In the genomic region with DNA sequence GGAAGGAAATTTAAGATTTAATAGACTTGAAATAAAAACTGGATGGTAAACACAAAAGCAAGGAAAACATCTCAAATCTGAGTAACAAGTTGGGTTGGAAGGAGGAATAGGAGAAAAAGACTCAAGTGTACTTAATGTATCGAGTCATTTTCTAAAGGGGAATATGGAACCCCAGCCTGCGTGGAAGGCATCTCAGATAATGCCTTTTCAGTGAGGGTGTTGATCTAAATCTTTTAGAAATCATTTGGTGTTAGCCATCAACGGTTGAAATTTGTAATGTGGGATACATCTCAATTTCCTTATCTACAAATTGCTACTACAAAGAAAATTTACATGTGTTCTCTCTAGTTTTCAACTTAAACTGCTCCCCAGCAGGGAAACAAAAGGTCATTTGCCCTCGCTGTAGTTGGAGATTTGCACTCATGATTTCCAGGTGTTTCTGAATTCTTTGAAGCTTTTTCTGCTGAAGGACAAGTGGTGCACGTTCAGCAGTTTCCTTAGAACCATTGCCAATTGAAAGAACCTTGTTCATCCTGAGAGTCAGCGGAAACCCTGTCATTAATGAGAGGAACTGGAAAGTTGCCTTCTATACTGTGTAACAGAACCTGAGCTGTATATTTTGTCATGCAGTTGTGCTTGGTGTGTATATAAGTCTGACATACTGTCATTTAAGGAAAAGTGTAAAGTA, we compare ENCODE assay signal across 11 cellular contexts. TPM values are rescaled to one million over a fixed set of nuclear protein-coding genes. Genes with fewer than 3 reads are reported as not detected.
A peak's percentile ranks its signal among the peaks of the same experiment; 100 is the strongest.
DNase-seq lines count a peak whose midpoint lies in the region; ATAC-seq, FAIRE-seq and TF ChIP-seq lines count a peak whose summit lies in the region.
"Had no signal": no experiment of that assay in that cellular context is flagged by ENCODE, and none has a peak within 500 bp of the region (broad histone marks: within the 10 kb centered on the region; RNA-seq: fewer than 3 reads in every experiment).

No MANE protein-coding gene starts in this region.

- H3K4me1 Mint-ChIP-seq in activated CD8-positive, alpha-beta T cell treated with anti-CD3 and anti-CD28 coated beads, Interleukin-2, amount 10 ng/mL, durations not matched to agents 7 days and 5 days (ENCODE audit: low read depth), result peaks cover 37% of the 10 kb centered on the region

- H3K9ac ChIP-seq in iPS-15b (ENCODE audit: low read depth, low read length), result no peak overlapping the region

- POLR2A ChIA-PET in activated CD8-positive, alpha-beta T cell treated with anti-CD3 and anti-CD28 coated beads, Interleukin-2, amount 10 ng/mL, durations not matched to agents 7 days and 5 days (lab: Charles Lee), result interaction anchor here (0.9 to 4.0 kb wide), 5 partner anchors 10 to 75 kb away, joined by 3 to 16 read pairs (median 3); no protein-coding TSS in a partner anchor

- H3K9me3 Mint-ChIP-seq in activated CD8-positive, alpha-beta T cell treated with anti-CD3 and anti-CD28 coated beads, Interleukin-2, amount 10 ng/mL, durations not matched to agents 7 days and 5 days (ENCODE audit: insufficient read depth), result no peaks in the 10 kb centered on the region

- no peak for FAIRE-seq in RCC 7860 (lab: Jason Lieb, UNC)

- H3K27ac ChIP-seq in heart left ventricle, result peak overlapping the region in 4 of 12 donors; percentile 5 to 96 (median 56)
- no peak overlapping the region for H3K27ac ChIP-seq in thoracic aorta

- peak overlapping the region; percentile 100 for H3K27ac Mint-ChIP-seq in activated CD8-positive, alpha-beta T cell treated with anti-CD3 and anti-CD28 coated beads, Interleukin-2, amount 10 ng/mL, durations not matched to agents 7 days and 5 days

- no peak for DNase-seq in heart left ventricle
- no peak for DNase-seq in Right ventricle myocardium inferior (ENCODE audit: missing footprints)
- DNase-seq in activated CD8-positive, alpha-beta T cell treated with anti-CD3 and anti-CD28 coated beads, Interleukin-2, amount 10 ng/mL, durations not matched to agents 7 days and 5 days, result no peak
- no peak for DNase-seq in thoracic aorta (ENCODE audit: low spot score)
- no peak for DNase-seq in RCC 7860 (ENCODE audit: low spot score)
- no peak for DNase-seq in mucosa of gallbladder (ENCODE audit: low spot score)
- no peak for DNase-seq in NCI-H82 (lab: John Stamatoyannopoulos, UW)
- DNase-seq: DMS79 had no signal

- peaks cover 60% of the 10 kb centered on the region for H3K36me3 Mint-ChIP-seq in activated CD8-positive, alpha-beta T cell treated with anti-CD3 and anti-CD28 coated beads, Interleukin-2, amount 10 ng/mL, durations not matched to agents 7 days and 5 days (ENCODE audit: low read depth)

- H3K27me3 ChIP-seq in heart left ventricle (no peaks in the 10 kb centered on the region), iPS-15b (ENCODE audit: control insufficient read depth, insufficient read depth, low read length) (no peaks in the 10 kb centered on the region), thoracic aorta (replicated peaks; ENCODE audit: insufficient read depth) (no peaks in the 10 kb centered on the region)

- H3K27me3 Mint-ChIP-seq in activated CD8-positive, alpha-beta T cell treated with anti-CD3 and anti-CD28 coated beads, Interleukin-2, amount 10 ng/mL, durations not matched to agents 7 days and 5 days (ENCODE audit: low read depth), result no peaks in the 10 kb centered on the region

- ATAC-seq in heart left ventricle (no peak), Right ventricle myocardium inferior (no peak), thoracic aorta (ENCODE audit: insufficient number of reproducible peaks, low FRiP score, low read depth) (no peak)
- no peak for ATAC-seq in activated CD8-positive, alpha-beta T cell treated with anti-CD3 and anti-CD28 coated beads, Interleukin-2, amount 10 ng/mL, durations not matched to agents 7 days and 5 days
- ATAC-seq: activated CD4-positive, CD25-positive, alpha-beta regulatory T cell treated with anti-CD3 and anti-CD28 coated beads, Interleukin-2, amount 50 U/mL, for 24 hours had no signal

- peaks cover 5 to 42% (median 26%) of the 10 kb centered on the region in 12 donors for H3K4me1 ChIP-seq in heart left ventricle
- H3K4me1 ChIP-seq in iPS-15b (ENCODE audit: control insufficient read depth, insufficient read depth, low read length), result peaks cover 8% of the 10 kb centered on the region
- H3K4me1 ChIP-seq in thoracic aorta (ENCODE audit: control insufficient read depth in 1 of 2, low read depth in 2 of 2), result peaks cover 17 to 22% of the 10 kb centered on the region in 2 donors

- CTCF ChIA-PET in activated CD8-positive, alpha-beta T cell treated with anti-CD3 and anti-CD28 coated beads, Interleukin-2, amount 10 ng/mL, durations not matched to agents 7 days and 5 days (lab: Charles Lee), result interaction anchor here (1.0 to 3.2 kb wide), 6 partner anchors 11 to 186 kb away, joined by 3 to 18 read pairs (median 4); a partner anchor contains a TSS

- H3K4me3 ChIP-seq in heart left ventricle (peak overlapping the region in 8 of 12 donors; percentile 76 to 83 (median 80)), iPS-15b (ENCODE audit: low read depth, low read length) (peak overlapping the region; percentile 90), thoracic aorta (peak overlapping the region; percentile 99)

- H3K9me3 ChIP-seq in heart left ventricle, result no peaks in the 10 kb centered on the region
- no peaks in the 10 kb centered on the region for H3K9me3 ChIP-seq in iPS-15b (ENCODE audit: control insufficient read depth, insufficient read depth, low read length)
- no peaks in the 10 kb centered on the region for H3K9me3 ChIP-seq in thoracic aorta

- TF ChIP-seq CTCF in heart left ventricle (IDR thresholded peaks at IDR 0.05), result no peak
- no peak for TF ChIP-seq CTCF in thoracic aorta (IDR thresholded peaks at IDR 0.05)

- TF ChIP-seq POLR2A in heart left ventricle (IDR thresholded peaks at IDR 0.05), result no peak

- H3K36me3 ChIP-seq in heart left ventricle, result peaks cover 0 to 58% (median 53%) of the 10 kb centered on the region in 9 donors
- H3K36me3 ChIP-seq in iPS-15b (ENCODE audit: control insufficient read depth, insufficient read depth, low read length), result peaks cover 37% of the 10 kb centered on the region
- H3K36me3 ChIP-seq in thoracic aorta, result peaks cover 45% of the 10 kb centered on the region

- WGBS in heart left ventricle, 4 donors, result 17 to 24% (median 20%) methylated on average over 6 of the region's 6 CpGs

- H3K4me3 Mint-ChIP-seq in activated CD8-positive, alpha-beta T cell treated with anti-CD3 and anti-CD28 coated beads, Interleukin-2, amount 10 ng/mL, durations not matched to agents 7 days and 5 days, result peak overlapping the region; percentile 94

- intact Hi-C loops in heart left ventricle (cut with DNase I), result loop anchor here in 6 of 10 donors (1.0 to 5.0 kb wide), 5 partner anchors 7 to 55 kb away; a partner anchor contains a TSS
- intact Hi-C loops in Right ventricle myocardium inferior (cut with DNase I), result loop anchor here (5.0 kb wide), 1 partner anchor 48 kb away; a partner anchor contains a TSS

RNA-seq across cellular contexts. Expression of a gene that starts 2.2 kb away (rescaled TPM):
- total RNA-seq in heart left ventricle, result 100 to 1,000 TPM; 293 to 642 (median 559) TPM
- 100 to 1,000 TPM; 290 to 343 TPM for polyA plus RNA-seq in heart left ventricle
- total RNA-seq in Right ventricle myocardium inferior, result 494 TPM
- 100 to 1,000 TPM; 813 to 836 TPM for total RNA-seq in activated CD8-positive, alpha-beta T cell treated with anti-CD3 and anti-CD28 coated beads, Interleukin-2, amount 10 ng/mL, durations not matched to agents 7 days and 5 days
- 100 to 1,000 TPM; 326 to 466 TPM for total RNA-seq in thoracic aorta
- 713 TPM for total RNA-seq in mucosa of gallbladder

RNA-seq across cellular contexts. Expression of a gene that starts 12.6 kb away (rescaled TPM):
- total RNA-seq in heart left ventricle (100 to 1,000 TPM in 1 of 9 donors, 10 to 100 TPM in 8; 25.7 to 100 (median 53.1) TPM), Right ventricle myocardium inferior (59.4 TPM), thoracic aorta (10 to 100 TPM; 53.6 to 86.2 TPM), mucosa of gallbladder (326 TPM)
- polyA plus RNA-seq in heart left ventricle, result 100 to 1,000 TPM in 1 of 2 donors, 10 to 100 TPM in 1; 39.5 to 121 TPM
- 100 to 1,000 TPM; 220 TPM for total RNA-seq in activated CD8-positive, alpha-beta T cell treated with anti-CD3 and anti-CD28 coated beads, Interleukin-2, amount 10 ng/mL, durations not matched to agents 7 days and 5 days

RNA-seq across cellular contexts. Expression of a gene that starts 30.4 kb away (rescaled TPM):
- total RNA-seq in heart left ventricle (1 to 10 TPM in 2 of 9 donors, under 1 TPM in 2, not detected in 5; 0.30 to 2.2 (median 0.78) TPM), Right ventricle myocardium inferior (not detected), thoracic aorta (under 1 TPM in 1 of 2 donors, not detected in 1; 0.27 TPM), mucosa of gallbladder (0.60 TPM)
- under 1 TPM in 1 of 2 donors, not detected in 1; 0.57 TPM for polyA plus RNA-seq in heart left ventricle
- not detected for total RNA-seq in activated CD8-positive, alpha-beta T cell treated with anti-CD3 and anti-CD28 coated beads, Interleukin-2, amount 10 ng/mL, durations not matched to agents 7 days and 5 days
- total RNA-seq: LHCN-M2 had no signal

RNA-seq across cellular contexts. Expression of a gene that starts 45.2 kb away (rescaled TPM):
- total RNA-seq in heart left ventricle (10 to 100 TPM in 2 of 9 donors, 1 to 10 TPM in 7; 3.3 to 12.6 (median 4.2) TPM), Right ventricle myocardium inferior (5.6 TPM), thoracic aorta (10 to 100 TPM; 27.9 to 36.8 TPM), mucosa of gallbladder (29.2 TPM)
- polyA plus RNA-seq in heart left ventricle, result 1 to 10 TPM; 4.5 to 6.5 TPM
- 10 to 100 TPM; 22.7 to 22.9 TPM for total RNA-seq in activated CD8-positive, alpha-beta T cell treated with anti-CD3 and anti-CD28 coated beads, Interleukin-2, amount 10 ng/mL, durations not matched to agents 7 days and 5 days

RNA-seq across cellular contexts. Expression of a gene that starts 47.0 kb away (rescaled TPM):
- total RNA-seq in heart left ventricle, result 10 to 100 TPM in 5 of 9 donors, 1 to 10 TPM in 4; 7.8 to 19.5 (median 10.1) TPM
- polyA plus RNA-seq in heart left ventricle, result 10 to 100 TPM; 12.6 to 23.5 TPM
- 10.9 TPM for total RNA-seq in Right ventricle myocardium inferior
- 10 to 100 TPM; 30.3 to 36.9 TPM for total RNA-seq in activated CD8-positive, alpha-beta T cell treated with anti-CD3 and anti-CD28 coated beads, Interleukin-2, amount 10 ng/mL, durations not matched to agents 7 days and 5 days
- 10 to 100 TPM; 14.2 to 27.7 TPM for total RNA-seq in thoracic aorta
- 33.3 TPM for total RNA-seq in mucosa of gallbladder
